In genomic region chr10:91816986-91817385, GRCh38 we compare ENCODE assay signal across 16 cellular contexts. TPM values are rescaled to one million over a fixed set of nuclear protein-coding genes. Genes with fewer than 3 reads are reported as not detected.
DNase-seq lines count a peak whose midpoint lies in the region; ATAC-seq and TF ChIP-seq lines count a peak whose summit lies in the region.
"Had no signal": no experiment of that assay in that cellular context is flagged by ENCODE, and none has a peak within 500 bp of the region (broad histone marks: within the 10 kb centered on the region; RNA-seq: fewer than 3 reads in every experiment).

No MANE protein-coding gene starts in this region.

- 14 to 22% methylated on average over 2 of the region's 2 CpGs for WGBS in aorta, 2 donors

- H3K36me3 ChIP-seq in aorta (ENCODE audit: control insufficient read depth in 1 of 2, insufficient read depth in 2 of 2, low read length in 1 of 2): peaks cover 2 to 4% of the 10 kb centered on the region in 2 donors

- DNase-seq in DMS 273 (lab: John Stamatoyannopoulos, UW; ENCODE audit: unreplicated experiment) (peak; percentile 15), DMS 273 treated with DMSO at 0.1 percent for 48 hours (lab: John Stamatoyannopoulos, UW) (no peak), NCI-H1694 (lab: John Stamatoyannopoulos, UW) (peak; percentile 22), cerebellum (ENCODE audit: low spot score) (peak; percentile 46), aorta (no peak), GM10266 (ENCODE audit: extremely low spot score) (no peak)
- DNase-seq: AML-193; CD4-positive, CD25-positive, alpha-beta regulatory T cell; DMS79; GOT3; HCEC 1CT; HFFc6 had no signal

- ATAC-seq in GM18867 (IDR thresholded peaks at IDR 0.05; ENCODE audit: unreplicated experiment): no peak
- no peak for ATAC-seq in aorta (ENCODE audit: low FRiP score)
- ATAC-seq: K562 had no signal

- H3K4me1 ChIP-seq in aorta (ENCODE audit: control insufficient read depth in 1 of 2, insufficient read depth in 2 of 2, low read length in 2 of 2): no peaks in the 10 kb centered on the region
- H3K4me1 ChIP-seq: BLaER1 treated with 17β-estradiol and CSF1 and Interleukin-3, amounts not matched to agents 10 nM and 100 nM had no signal

- intact Hi-C loops in aorta (cut with DNase I): no loop called here

- H3K9me3 ChIP-seq in aorta (ENCODE audit: control insufficient read depth, low read length): no peaks in the 10 kb centered on the region
- H3K9me3 ChIP-seq: BLaER1 treated with 17β-estradiol and CSF1 and Interleukin-3, amounts not matched to agents 10 nM and 100 nM had no signal

- no peaks in the 10 kb centered on the region for H3K27me3 ChIP-seq in aorta (ENCODE audit: control insufficient read depth in 1 of 2, insufficient read depth in 2 of 2, low read length in 1 of 2)
- H3K27me3 ChIP-seq: BLaER1 treated with 17β-estradiol and CSF1 and Interleukin-3, amounts not matched to agents 10 nM and 100 nM had no signal

- H3K4me3 ChIP-seq in aorta (ENCODE audit: low read length in 2 of 2): no peak overlapping the region
- H3K4me3 ChIP-seq: BLaER1 treated with 17β-estradiol and CSF1 and Interleukin-3, amounts not matched to agents 10 nM and 100 nM; K562 had no signal

- no peak for TF ChIP-seq CTCF in GM10266 (IDR thresholded peaks at IDR 0.05; ENCODE audit: control insufficient read depth, insufficient read depth, low read depth, missing control alignments)

- no peak overlapping the region for H3K27ac ChIP-seq in aorta (ENCODE audit: low read depth in 1 of 2, low read length in 2 of 2)
- H3K27ac ChIP-seq: 22Rv1; BLaER1 treated with 17β-estradiol and CSF1 and Interleukin-3, amounts not matched to agents 10 nM and 100 nM had no signal

RNA-seq across cellular contexts. Expression of gene TNKS2, which starts 18.8 kb away (rescaled TPM):
- total RNA-seq in cerebellum: 67.2 TPM
- total RNA-seq in aorta: 10 to 100 TPM; 38.2 to 43.2 TPM
- polyA plus RNA-seq in aorta: 10 to 100 TPM in 1 of 2 donors, 1 to 10 TPM in 1; 9.8 to 16.7 TPM

Comparison
In these comparisons a context has a peak if more than half of its experiments do, and no peak if none do; other contexts are left out.
1. DNase-seq: peak in DMS 273 (single experiment), NCI-H1694 (single experiment) and cerebellum (single experiment); none in DMS 273 treated with DMSO at 0.1 percent for 48 hours (single experiment), aorta (0 of 2) and GM10266 (single experiment).